Comparison of ENCODE assay signal across 8 cellular contexts in genomic region chr1:248872752-248873408, GRCh38. TPM values are rescaled to one million over a fixed set of nuclear protein-coding genes. Genes with fewer than 3 reads are reported as not detected.
A peak's percentile ranks its signal among the peaks of the same experiment; 100 is the strongest.
DNase-seq lines count a peak whose midpoint lies in the region; ATAC-seq, FAIRE-seq and TF ChIP-seq lines count a peak whose summit lies in the region.

No MANE protein-coding gene starts in this region.

- H3K4me2 ChIP-seq in OCI-LY7 (ENCODE audit: low read length): peak overlapping the region; percentile 88

- peak overlapping the region; percentile 94 for H3K4me3 Mint-ChIP-seq in activated naive CD4-positive, alpha-beta T cell treated with anti-CD3 and anti-CD28 coated beads, Interleukin-2, amount 50 U/mL, for 24 hours

- BruUV-seq in OCI-LY7 (replicated peaks; lab: Mats Ljungman, UMichigan): no TSS peak

- no peaks in the 10 kb centered on the region for H3K36me3 Mint-ChIP-seq in activated naive CD4-positive, alpha-beta T cell treated with anti-CD3 and anti-CD28 coated beads, Interleukin-2, amount 50 U/mL, for 24 hours

- peaks cover 12% of the 10 kb centered on the region for H3K4me1 ChIP-seq in OCI-LY7 (ENCODE audit: insufficient read depth, low read length, poor library complexity, severe bottlenecking)

- H3K9me3 Mint-ChIP-seq in activated naive CD4-positive, alpha-beta T cell treated with anti-CD3 and anti-CD28 coated beads, Interleukin-2, amount 50 U/mL, for 24 hours: no peaks in the 10 kb centered on the region

- intact Hi-C loops in OCI-LY7 (cut with micrococcal nuclease; ENCODE audit: unreplicated experiment): loop anchor here (1.0 kb wide), 3 partner anchors 10 to 35 kb away; partner anchors contain the start of gene ZNF672

- peak; percentile 74 for DNase-seq in DMS79 treated with DMSO at 0.1 percent for 48 hours (lab: John Stamatoyannopoulos, UW)
- DNase-seq in HTR-8/SVneo (ENCODE audit: insufficient read length, low spot score): peak; percentile 71
- DNase-seq in OCI-LY7 (ENCODE audit: low spot score): peak; percentile 73
- peak; percentile 75 for DNase-seq in glomerular visceral epithelial cell (ENCODE audit: extremely low spot score)
- peak; percentile 42 for DNase-seq in occipital lobe (lab: John Stamatoyannopoulos, UW)
- no peak for DNase-seq in T-helper 9 cell

- H3K9me3 ChIP-seq in OCI-LY7 (ENCODE audit: low read length): no peaks in the 10 kb centered on the region

- CTCF ChIA-PET in OCI-LY7 (lab: Charles Lee; ENCODE audit: unreplicated experiment): interaction anchor here (0.8 to 1.9 kb wide), 2 partner anchors 14 to 50 kb away, joined by 3 to 18 read pairs; partner anchors contain the start of gene ZNF692

- H3K36me3 ChIP-seq in OCI-LY7 (ENCODE audit: insufficient read depth, low read length): no peaks in the 10 kb centered on the region

- peak overlapping the region; percentile 81 for H3K4me3 ChIP-seq in OCI-LY7 (ENCODE audit: low read depth, low read length, poor library complexity, severe bottlenecking)

- H3K79me2 ChIP-seq in OCI-LY7 (ENCODE audit: insufficient read depth, low read depth, low read length): no peaks in the 10 kb centered on the region

- no peak for FAIRE-seq in HTR-8/SVneo (lab: Jason Lieb, UNC)

- H3K9me2 ChIP-seq in OCI-LY7 (ENCODE audit: insufficient read depth, low read length): no peaks in the 10 kb centered on the region

- ATAC-seq in GM21526 (IDR thresholded peaks at IDR 0.05; ENCODE audit: low FRiP score, unreplicated experiment): peak; percentile 36

- peaks cover 34% of the 10 kb centered on the region for H3K4me1 Mint-ChIP-seq in activated naive CD4-positive, alpha-beta T cell treated with anti-CD3 and anti-CD28 coated beads, Interleukin-2, amount 50 U/mL, for 24 hours

- H4K20me1 ChIP-seq in OCI-LY7 (ENCODE audit: insufficient read depth, low read length): no peaks in the 10 kb centered on the region

- H2AFZ ChIP-seq in OCI-LY7 (ENCODE audit: low read length): peak overlapping the region; percentile 92

- H3K27me3 Mint-ChIP-seq in activated naive CD4-positive, alpha-beta T cell treated with anti-CD3 and anti-CD28 coated beads, Interleukin-2, amount 50 U/mL, for 24 hours: peaks cover 3% of the 10 kb centered on the region

- POLR2A ChIA-PET in OCI-LY7 (lab: Charles Lee): interaction anchor here (1.0 to 2.7 kb wide), 11 partner anchors 9 to 54 kb away, joined by 3 to 17 read pairs (median 5); partner anchors contain the start of genes SH3BP5L, ZNF672 and ZNF692

- no peak for TF ChIP-seq CTCF in OCI-LY7 (conservative IDR thresholded peaks at IDR 0.05; ENCODE audit: low read length)

- peak overlapping the region; percentile 83 for H3K27ac ChIP-seq in OCI-LY7 (ENCODE audit: low read depth, low read length, poor library complexity, severe bottlenecking)

- peak overlapping the region; percentile 99 for H3K27ac Mint-ChIP-seq in activated naive CD4-positive, alpha-beta T cell treated with anti-CD3 and anti-CD28 coated beads, Interleukin-2, amount 50 U/mL, for 24 hours

RNA-seq across cellular contexts. Expression of gene ZNF692, which starts 14.0 kb away (rescaled TPM):
- 49.7 and 65.0 TPM in 2 replicates for total RNA-seq in OCI-LY7 (2014; rRNA removed; shearing (Covaris generic))
- total RNA-seq in OCI-LY7 (2022) (66.2 and 67.4 TPM in 2 replicates), occipital lobe (27.0 TPM)

RNA-seq across cellular contexts. Expression of gene PGBD2, which starts 33.2 kb away (rescaled TPM):
- 9.2 and 13.0 TPM in 2 replicates for total RNA-seq in OCI-LY7 (2014; rRNA removed; shearing (Covaris generic))
- total RNA-seq in OCI-LY7 (2022): 6.4 and 7.5 TPM in 2 replicates
- 13.3 TPM for total RNA-seq in occipital lobe

RNA-seq across cellular contexts. Expression of gene ZNF672, which starts 34.9 kb away (rescaled TPM):
- 45.7 and 56.1 TPM in 2 replicates for total RNA-seq in OCI-LY7 (2014; rRNA removed; shearing (Covaris generic))
- 50.0 and 52.7 TPM in 2 replicates for total RNA-seq in OCI-LY7 (2022)
- total RNA-seq in occipital lobe: 14.0 TPM

RNA-seq across cellular contexts. Expression of gene SH3BP5L, which starts 47.2 kb away (rescaled TPM):
- total RNA-seq in OCI-LY7 (2014; rRNA removed; shearing (Covaris generic)): 14.5 and 16.9 TPM in 2 replicates
- total RNA-seq in OCI-LY7 (2022): 21.8 and 24.5 TPM in 2 replicates
- 27.5 TPM for total RNA-seq in occipital lobe
